1 cellular context compared by ENCODE assay signal in genomic region chr15:72614810-72615532, GRCh38.
TF ChIP-seq lines count a peak whose summit lies in the region.

No MANE protein-coding gene starts in this region.

TF ChIP-seq in GM23338, 12 proteins besides CTCF, POLR2A, EP300 and RAD21 (continued from another document):
- no peak for TF ChIP-seq ZNF462 (CRISPR knock-in tag; IDR thresholded peaks at IDR 0.05)
- no peak for TF ChIP-seq REST (IDR thresholded peaks at IDR 0.05; ENCODE audit: unreplicated experiment)
- no peak for TF ChIP-seq EZH2 (IDR thresholded peaks at IDR 0.05; ENCODE audit: low read depth, unreplicated experiment)
- TF ChIP-seq POLR2AphosphoS5 (IDR thresholded peaks at IDR 0.05; ENCODE audit: low read depth): no peak
- TF ChIP-seq STAT1 (IDR thresholded peaks at IDR 0.05; ENCODE audit: unreplicated experiment): no peak
- TF ChIP-seq NANOG (IDR thresholded peaks at IDR 0.05; ENCODE audit: borderline replicate concordance): no peak
- TF ChIP-seq EZH2phosphoT487 (IDR thresholded peaks at IDR 0.05; ENCODE audit: unreplicated experiment): no peak
- TF ChIP-seq ETS1 (IDR thresholded peaks at IDR 0.05): no peak
- TF ChIP-seq JUNB (IDR thresholded peaks at IDR 0.05; ENCODE audit: unreplicated experiment): no peak
- no peak for TF ChIP-seq ZNF331 (CRISPR knock-in tag; IDR thresholded peaks at IDR 0.05; ENCODE audit: low read depth)
TF ChIP-seq in GM23338: peak in this region for 0.
